17 cellular contexts compared by ENCODE assay signal in the genomic region with DNA sequence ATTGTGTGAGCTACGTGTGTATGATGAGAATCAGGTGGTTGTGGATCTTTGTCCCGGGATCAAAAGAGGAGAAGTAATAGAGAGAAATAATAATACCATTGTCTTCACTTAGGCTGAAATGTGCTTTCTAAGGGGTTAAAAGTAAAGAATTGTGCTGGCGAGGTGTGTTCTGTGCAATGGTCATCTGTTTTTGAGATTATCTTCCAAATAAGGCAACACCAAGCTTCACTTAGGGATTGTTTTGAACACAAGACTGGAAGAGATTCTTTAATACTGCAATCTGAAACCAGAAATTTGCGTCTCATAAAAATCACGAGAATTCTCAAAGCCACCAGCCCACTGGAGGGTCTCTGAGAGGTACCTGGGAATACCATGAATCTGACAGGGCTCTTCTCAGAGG.
A peak's percentile ranks its signal among the peaks of the same experiment; 100 is the strongest.
DNase-seq lines count a peak whose midpoint lies in the region; ATAC-seq and TF ChIP-seq lines count a peak whose summit lies in the region.
"Had no signal": no experiment of that assay in that cellular context is flagged by ENCODE, and none has a peak within 500 bp of the region (broad histone marks: within the 10 kb centered on the region; RNA-seq: fewer than 3 reads in every experiment).

No MANE protein-coding gene starts in this region.

- no peak overlapping the region for H3K4me3 Mint-ChIP-seq in activated CD8-positive, alpha-beta T cell treated with anti-CD3 and anti-CD28 coated beads for 36 hours
- H3K4me3 Mint-ChIP-seq in activated CD8-positive, alpha-beta T cell treated with anti-CD3 and anti-CD28 coated beads, Interleukin-2, amount 10 ng/mL, durations not matched to agents 7 days and 5 days = no peak overlapping the region
- H3K4me3 Mint-ChIP-seq in H9 = no peak overlapping the region
- no peak overlapping the region for H3K4me3 Mint-ChIP-seq in activated naive CD8-positive, alpha-beta T cell
- H3K4me3 Mint-ChIP-seq: CD8-positive, alpha-beta memory T cell had no signal

- DNase-seq in activated CD8-positive, alpha-beta T cell treated with anti-CD3 and anti-CD28 coated beads for 36 hours = no peak
- DNase-seq in activated CD8-positive, alpha-beta T cell treated with anti-CD3 and anti-CD28 coated beads, Interleukin-2, amount 10 ng/mL, durations not matched to agents 7 days and 5 days = no peak
- DNase-seq in H9 = no peak
- DNase-seq in sigmoid colon = no peak
- no peak for DNase-seq in hepatocyte (ENCODE audit: low spot score)
- DNase-seq in effector CD4-positive, alpha-beta T cell = no peak
- DNase-seq: amniotic stem cell; caudate nucleus; CD8-positive, alpha-beta memory T cell; heart right ventricle; kidney glomerular epithelial cell; NCI-H146; stimulated activated naive CD4-positive, alpha-beta T cell treated with Interleukin-2 at 50 U/mL for 16 hours; WERI-Rb-1 had no signal

- H3K9ac ChIP-seq in H9 (ENCODE audit: extremely low read depth, insufficient read length, low read length) = no peak overlapping the region

- H2BK12ac ChIP-seq in H9 (ENCODE audit: insufficient read length, low read depth, low read length) = no peak overlapping the region

- H3K9me3 ChIP-seq in H9 (ENCODE audit: control insufficient read depth, low read depth, low read length) = no peaks in the 10 kb centered on the region
- H3K9me3 ChIP-seq in sigmoid colon = no peaks in the 10 kb centered on the region
- no peaks in the 10 kb centered on the region for H3K9me3 ChIP-seq in hepatocyte (ENCODE audit: low read depth)
- H3K9me3 ChIP-seq: heart right ventricle had no signal

- TF ChIP-seq POLR2A in sigmoid colon (IDR thresholded peaks at IDR 0.05) = no peak

- H4K91ac ChIP-seq in H9 (ENCODE audit: insufficient read length, low read depth, low read length) = no peak overlapping the region

- peaks cover 56% of the 10 kb centered on the region for H3K36me3 Mint-ChIP-seq in activated CD8-positive, alpha-beta T cell treated with anti-CD3 and anti-CD28 coated beads for 36 hours (ENCODE audit: low read depth)
- peaks cover 27% of the 10 kb centered on the region for H3K36me3 Mint-ChIP-seq in activated CD8-positive, alpha-beta T cell treated with anti-CD3 and anti-CD28 coated beads, Interleukin-2, amount 10 ng/mL, durations not matched to agents 7 days and 5 days (ENCODE audit: low read depth)
- no peaks in the 10 kb centered on the region for H3K36me3 Mint-ChIP-seq in H9 (ENCODE audit: insufficient read depth in 1 of 3, low read depth in 3 of 3)
- H3K36me3 Mint-ChIP-seq in activated naive CD8-positive, alpha-beta T cell = peaks cover 13% of the 10 kb centered on the region

- intact Hi-C loops in activated CD8-positive, alpha-beta T cell treated with anti-CD3 and anti-CD28 coated beads for 36 hours (cut with micrococcal nuclease) = no loop called here
- intact Hi-C loops in sigmoid colon (cut with DNase I) = no loop called here

- no peak overlapping the region for H2BK15ac ChIP-seq in H9 (ENCODE audit: low read depth, low read length)

- H3K27ac Mint-ChIP-seq in activated CD8-positive, alpha-beta T cell treated with anti-CD3 and anti-CD28 coated beads for 36 hours = peak overlapping the region; percentile 99
- H3K27ac Mint-ChIP-seq in activated CD8-positive, alpha-beta T cell treated with anti-CD3 and anti-CD28 coated beads, Interleukin-2, amount 10 ng/mL, durations not matched to agents 7 days and 5 days = no peak overlapping the region
- H3K27ac Mint-ChIP-seq in H9 = peak overlapping the region in 1 of 3 experiments; percentile 75; a peak in 2 of 7 replicates
- H3K27ac Mint-ChIP-seq in activated naive CD8-positive, alpha-beta T cell = peak overlapping the region; percentile 97

- H2BK5ac ChIP-seq in H9 (ENCODE audit: insufficient read length, low read length) = no peak overlapping the region

- whole genome bisulfite sequencing in H9 (ENCODE audit: extremely low coverage, insufficient read length, low lambda C conversion rate) = no CpG with 5 or more reads among the region's 5 CpGs
- WGBS in sigmoid colon, 2 donors = 82 to 89% methylated on average over 5 of the region's 5 CpGs
- 91% methylated on average over 5 of the region's 5 CpGs for WGBS in hepatocyte (ENCODE audit: low lambda C conversion rate, missing lambda C conversion rate)

- H3K36me3 ChIP-seq in sigmoid colon = no peaks in the 10 kb centered on the region
- no peaks in the 10 kb centered on the region for H3K36me3 ChIP-seq in hepatocyte (replicated peaks; ENCODE audit: insufficient read depth, low read depth)
- H3K36me3 ChIP-seq: heart right ventricle, WERI-Rb-1 had no signal

- H3K23ac ChIP-seq in H9 (ENCODE audit: insufficient read length, low read depth, low read length) = no peak overlapping the region

- POLR2A ChIA-PET in activated CD8-positive, alpha-beta T cell treated with anti-CD3 and anti-CD28 coated beads for 36 hours (lab: Charles Lee) = interaction anchor here (0.6 to 1.2 kb wide), 4 partner anchors 21 to 97 kb away, joined by 3 to 4 read pairs (median 3); no protein-coding TSS in a partner anchor
- POLR2A ChIA-PET in activated CD8-positive, alpha-beta T cell treated with anti-CD3 and anti-CD28 coated beads, Interleukin-2, amount 10 ng/mL, durations not matched to agents 7 days and 5 days (lab: Charles Lee) = interaction anchor here (0.7 to 5.9 kb wide), 2 partner anchors 64 to 84 kb away, joined by 3 to 58 read pairs; a partner anchor contains a TSS

- peaks cover 17% of the 10 kb centered on the region for H3K4me1 ChIP-seq in H9 (ENCODE audit: insufficient read depth, low read length)
- peaks cover 0 to 37% (median 26%) of the 10 kb centered on the region in 4 donors for H3K4me1 ChIP-seq in sigmoid colon
- peaks cover 12% of the 10 kb centered on the region for H3K4me1 ChIP-seq in hepatocyte (ENCODE audit: insufficient read depth)

- H2BK20ac ChIP-seq in H9 (ENCODE audit: low read depth, low read length, poor library complexity, severe bottlenecking) = no peak overlapping the region

- H4K20me1 ChIP-seq in H9 (ENCODE audit: control insufficient read depth, insufficient read depth, insufficient read length) (no peaks in the 10 kb centered on the region), hepatocyte (ENCODE audit: insufficient read depth, poor library complexity, severe bottlenecking) (no peaks in the 10 kb centered on the region)

- H4K5ac ChIP-seq in H9 (ENCODE audit: insufficient read length, low read depth, low read length) = no peak overlapping the region

- H3K4me3 ChIP-seq in sigmoid colon (no peak overlapping the region), hepatocyte (no peak overlapping the region)

- H3K27ac ChIP-seq in H9 (ENCODE audit: insufficient read length, low read depth, low read length) (no peak overlapping the region), sigmoid colon (peak overlapping the region; percentile 73 to 86 (median 78)), hepatocyte (no peak overlapping the region)
- H3K27ac ChIP-seq: RWPE1, WERI-Rb-1 had no signal

- no peak overlapping the region for H3T11ph ChIP-seq in H9 (ENCODE audit: low read length)

- H3K4me1 Mint-ChIP-seq in activated CD8-positive, alpha-beta T cell treated with anti-CD3 and anti-CD28 coated beads for 36 hours (ENCODE audit: low read depth) = peaks cover 68% of the 10 kb centered on the region
- peaks cover 41% of the 10 kb centered on the region for H3K4me1 Mint-ChIP-seq in activated CD8-positive, alpha-beta T cell treated with anti-CD3 and anti-CD28 coated beads, Interleukin-2, amount 10 ng/mL, durations not matched to agents 7 days and 5 days (ENCODE audit: low read depth)
- H3K4me1 Mint-ChIP-seq in H9 = peaks cover 36 to 42% of the 10 kb centered on the region in 2 experiments
- H3K4me1 Mint-ChIP-seq in activated naive CD8-positive, alpha-beta T cell (ENCODE audit: low read depth) = peaks cover 57% of the 10 kb centered on the region

- H3K27me3 ChIP-seq in H9 (ENCODE audit: insufficient read depth, low read length) = no peaks in the 10 kb centered on the region
- H3K27me3 ChIP-seq in sigmoid colon = no peaks in the 10 kb centered on the region
- no peaks in the 10 kb centered on the region for H3K27me3 ChIP-seq in hepatocyte
- H3K27me3 ChIP-seq: heart right ventricle had no signal

- H2BK120ac ChIP-seq in H9 (ENCODE audit: low read depth, low read length, poor library complexity, severe bottlenecking) = no peak overlapping the region

- TF ChIP-seq CTCF in activated CD8-positive, alpha-beta T cell treated with anti-CD3 and anti-CD28 coated beads for 36 hours (IDR thresholded peaks at IDR 0.05) = no peak
- TF ChIP-seq CTCF in H9 (conservative IDR thresholded peaks at IDR 0.05) (no peak), sigmoid colon (IDR thresholded peaks at IDR 0.05) (no peak), hepatocyte (IDR thresholded peaks at IDR 0.05; ENCODE audit: poor library complexity) (no peak)

- H3K79me2 ChIP-seq in H9 (ENCODE audit: insufficient read depth, low read length) = no peaks in the 10 kb centered on the region
- H3K79me2 ChIP-seq in hepatocyte = peaks cover 89% of the 10 kb centered on the region

- H3K56ac ChIP-seq in H9 (ENCODE audit: insufficient read length, low read depth, low read length) = no peak overlapping the region

- H3K4me2 ChIP-seq in H9 (ENCODE audit: insufficient read depth, insufficient read length, low read length) = peak overlapping the region; percentile 83
- H3K4me2 ChIP-seq in hepatocyte = no peak overlapping the region

- H3K9me2 ChIP-seq in hepatocyte (replicated peaks; ENCODE audit: insufficient read depth) = no peaks in the 10 kb centered on the region

- H2AK5ac ChIP-seq in H9 (ENCODE audit: insufficient read length, low read length) = no peak overlapping the region

- H3K14ac ChIP-seq in H9 (ENCODE audit: insufficient read depth, low read length) = no peak overlapping the region

- no peaks in the 10 kb centered on the region for H3K27me3 Mint-ChIP-seq in activated CD8-positive, alpha-beta T cell treated with anti-CD3 and anti-CD28 coated beads for 36 hours
- H3K27me3 Mint-ChIP-seq in activated CD8-positive, alpha-beta T cell treated with anti-CD3 and anti-CD28 coated beads, Interleukin-2, amount 10 ng/mL, durations not matched to agents 7 days and 5 days (ENCODE audit: low read depth) = no peaks in the 10 kb centered on the region
- H3K27me3 Mint-ChIP-seq in H9 (ENCODE audit: low read depth) = no peaks in the 10 kb centered on the region
- H3K27me3 Mint-ChIP-seq in activated naive CD8-positive, alpha-beta T cell = no peaks in the 10 kb centered on the region
- H3K27me3 Mint-ChIP-seq: CD8-positive, alpha-beta memory T cell had no signal

- H3K18ac ChIP-seq in H9 (ENCODE audit: insufficient read length, low read depth, low read length) = no peak overlapping the region

- no peaks in the 10 kb centered on the region for H3K9me3 Mint-ChIP-seq in activated CD8-positive, alpha-beta T cell treated with anti-CD3 and anti-CD28 coated beads for 36 hours
- H3K9me3 Mint-ChIP-seq in activated CD8-positive, alpha-beta T cell treated with anti-CD3 and anti-CD28 coated beads, Interleukin-2, amount 10 ng/mL, durations not matched to agents 7 days and 5 days (ENCODE audit: insufficient read depth) = no peaks in the 10 kb centered on the region
- no peaks in the 10 kb centered on the region; a peak in 2 of 5 replicates for H3K9me3 Mint-ChIP-seq in H9
- H3K9me3 Mint-ChIP-seq in activated naive CD8-positive, alpha-beta T cell (ENCODE audit: low read depth) = no peaks in the 10 kb centered on the region
- H3K9me3 Mint-ChIP-seq: CD8-positive, alpha-beta memory T cell had no signal

- ATAC-seq in activated CD8-positive, alpha-beta T cell treated with anti-CD3 and anti-CD28 coated beads for 36 hours = no peak
- ATAC-seq in activated CD8-positive, alpha-beta T cell treated with anti-CD3 and anti-CD28 coated beads, Interleukin-2, amount 10 ng/mL, durations not matched to agents 7 days and 5 days = no peak
- ATAC-seq in HG03139 (IDR thresholded peaks at IDR 0.05; ENCODE audit: unreplicated experiment) = no peak

- TF ChIP-seq EP300 in sigmoid colon (IDR thresholded peaks at IDR 0.05) = no peak

- H4K8ac ChIP-seq in H9 (replicated peaks; ENCODE audit: insufficient read length, low read depth, low read length) = no peak overlapping the region

- H3K79me1 ChIP-seq in H9 (ENCODE audit: insufficient read depth, low read depth, low read length, poor library complexity, severe bottlenecking) = no peaks in the 10 kb centered on the region

- H3K4ac ChIP-seq in H9 (ENCODE audit: low read depth, low read length) = no peak overlapping the region

- no peaks in the 10 kb centered on the region for H3K23me2 ChIP-seq in H9 (ENCODE audit: insufficient read length, low read depth, low read length, poor library complexity, severe bottlenecking)

- CTCF ChIA-PET in activated CD8-positive, alpha-beta T cell treated with anti-CD3 and anti-CD28 coated beads for 36 hours (lab: Charles Lee) = no interaction called here
- CTCF ChIA-PET in activated CD8-positive, alpha-beta T cell treated with anti-CD3 and anti-CD28 coated beads, Interleukin-2, amount 10 ng/mL, durations not matched to agents 7 days and 5 days (lab: Charles Lee) = interaction anchor here (0.9 to 1.5 kb wide), 3 partner anchors 19 to 87 kb away, joined by 3 to 4 read pairs (median 4); no protein-coding TSS in a partner anchor

- H2AFZ ChIP-seq in H9 (ENCODE audit: low read length) (no peak overlapping the region), hepatocyte (no peak overlapping the region)

Comparison
In these comparisons a context has a peak if more than half of its experiments do, and no peak if none do; other contexts are left out.
1. H3K27ac ChIP-seq: peak in sigmoid colon (4 of 4); none in H9 (single experiment) and hepatocyte (single experiment).